In genomic region chr1:11054181-11054580, GRCh38 we compare ENCODE assay signal across 25 cellular contexts. TPM values are rescaled to one million over a fixed set of nuclear protein-coding genes. Genes with fewer than 3 reads are reported as not detected.
"Had no signal": no experiment of that assay in that cellular context is flagged by ENCODE, and none has a peak within 500 bp of the region (broad histone marks: within the 10 kb centered on the region; RNA-seq: fewer than 3 reads in every experiment).

No MANE protein-coding gene starts in this region.

- ATAC-seq: activated naive CD4-positive, alpha-beta T cell treated with anti-CD3 and anti-CD28 coated beads, Interleukin-2, amount 50 U/mL, for 72 hours had no signal

- H3K27me3 ChIP-seq: ascending aorta, body of pancreas had no signal

- H3K27ac Mint-ChIP-seq: activated CD4-positive, alpha-beta memory T cell treated with anti-CD3 and anti-CD28 coated beads for 36 hours; activated CD4-positive, alpha-beta T cell treated with anti-CD3 and anti-CD28 coated beads, Interleukin-2, amount 10 ng/mL, durations not matched to agents 7 days and 5 days; activated naive CD4-positive, alpha-beta T cell treated with anti-CD3 and anti-CD28 coated beads, Interleukin-2, amount 50 U/mL, for 72 hours; activated naive CD8-positive, alpha-beta T cell treated with anti-CD3 and anti-CD28 coated beads, Interleukin-2, amount 50 U/mL, for 24 hours had no signal

- H3K9me3 ChIP-seq: ascending aorta, body of pancreas had no signal

- H3K9me3 Mint-ChIP-seq: activated CD4-positive, alpha-beta memory T cell treated with anti-CD3 and anti-CD28 coated beads for 36 hours; activated CD4-positive, alpha-beta T cell treated with anti-CD3 and anti-CD28 coated beads, Interleukin-2, amount 10 ng/mL, durations not matched to agents 7 days and 5 days; activated naive CD4-positive, alpha-beta T cell treated with anti-CD3 and anti-CD28 coated beads, Interleukin-2, amount 50 U/mL, for 72 hours; activated naive CD8-positive, alpha-beta T cell treated with anti-CD3 and anti-CD28 coated beads, Interleukin-2, amount 50 U/mL, for 24 hours; activated T-cell treated with anti-CD3 and anti-CD28 coated beads, Interleukin-2, amount 50 U/mL, for 4 hours had no signal

- H3K27ac ChIP-seq: ascending aorta, body of pancreas, KMS-11 had no signal

- H3K4me2 ChIP-seq: KMS-11 had no signal

- H3K4me3 ChIP-seq: ascending aorta, body of pancreas had no signal

- H3K9ac ChIP-seq: KMS-11 had no signal

- H3K27me3 Mint-ChIP-seq: activated CD4-positive, alpha-beta memory T cell treated with anti-CD3 and anti-CD28 coated beads for 36 hours; activated CD4-positive, alpha-beta T cell treated with anti-CD3 and anti-CD28 coated beads, Interleukin-2, amount 10 ng/mL, durations not matched to agents 7 days and 5 days; activated naive CD8-positive, alpha-beta T cell treated with anti-CD3 and anti-CD28 coated beads, Interleukin-2, amount 50 U/mL, for 24 hours had no signal

- H3K4me3 Mint-ChIP-seq: activated CD4-positive, alpha-beta memory T cell treated with anti-CD3 and anti-CD28 coated beads for 36 hours; activated CD4-positive, alpha-beta T cell treated with anti-CD3 and anti-CD28 coated beads, Interleukin-2, amount 10 ng/mL, durations not matched to agents 7 days and 5 days; activated naive CD8-positive, alpha-beta T cell treated with anti-CD3 and anti-CD28 coated beads, Interleukin-2, amount 50 U/mL, for 24 hours; activated T-cell treated with anti-CD3 and anti-CD28 coated beads, Interleukin-2, amount 50 U/mL, for 4 hours had no signal

- DNase-seq: activated CD4-positive, CD25-positive, alpha-beta regulatory T cell; activated effector memory CD4-positive, alpha-beta T cell treated with anti-CD3 and anti-CD28 coated beads, Interleukin-2, amount 50 U/mL, for 16 hours; activated T-cell treated with anti-CD3 and anti-CD28 coated beads, Interleukin-2, amount 50 U/mL, for 4 hours; amniotic stem cell; central memory CD4-positive, alpha-beta T cell; NCI-H1092 treated with DMSO at 0.1 percent for 48 hours; NCI-H1417 treated with DMSO at 0.1 percent for 48 hours; NCI-H1694; NCI-H2029; NCI-H526 treated with DMSO at 0.1 percent for 48 hours; OCI-M1; SHP77; T-helper 2 cell; T1000 had no signal

- FAIRE-seq: bronchial epithelial cell, RCC 7860, TTC549 had no signal

RNA-seq across cellular contexts. Expression of gene MASP2, which starts 7.1 kb away (rescaled TPM):
- total RNA-seq: activated CD4-positive, alpha-beta memory T cell treated with anti-CD3 and anti-CD28 coated beads for 36 hours; activated CD4-positive, alpha-beta T cell treated with anti-CD3 and anti-CD28 coated beads, Interleukin-2, amount 10 ng/mL, durations not matched to agents 7 days and 5 days; ascending aorta; body of pancreas; bronchial epithelial cell; SK-MEL-5 had no signal
